In genomic region chr6:31308845-31309175, GRCh38 we compare ENCODE assay signal across 14 cellular contexts. TPM values are rescaled to one million over a fixed set of nuclear protein-coding genes. Genes with fewer than 3 reads are reported as not detected.
DNase-seq lines count a peak whose midpoint lies in the region; ATAC-seq and TF ChIP-seq lines count a peak whose summit lies in the region.
"Had no signal": no experiment of that assay in that cellular context is flagged by ENCODE, and none has a peak within 500 bp of the region (broad histone marks: within the 10 kb centered on the region; RNA-seq: fewer than 3 reads in every experiment).

No MANE protein-coding gene starts in this region.

- WGBS in esophagus muscularis mucosa = 11% methylated on average over 8 of the region's 11 CpGs
- 35% methylated on average over 11 of the region's 11 CpGs for WGBS in prostate gland
- WGBS in lower leg skin, 2 donors = 44 to 48% methylated on average over 10 to 11 of the region's 11 CpGs

- no peaks in the 10 kb centered on the region for H3K36me3 Mint-ChIP-seq in CD8-positive, alpha-beta T cell

- no peak for TF ChIP-seq CTCF in CD8-positive, alpha-beta T cell (IDR thresholded peaks at IDR 0.05)
- TF ChIP-seq CTCF in MM.1S (IDR thresholded peaks at IDR 0.05; ENCODE audit: low read length) (no peak), esophagus muscularis mucosa (IDR thresholded peaks at IDR 0.05) (no peak), prostate gland (IDR thresholded peaks at IDR 0.05) (no peak), lower leg skin (IDR thresholded peaks at IDR 0.05) (no peak)

- H3K27me3 Mint-ChIP-seq in CD8-positive, alpha-beta T cell (ENCODE audit: low read depth) = no peaks in the 10 kb centered on the region

- H3K79me2 ChIP-seq in MM.1S (ENCODE audit: low read length) = no peaks in the 10 kb centered on the region

- no peak for DNase-seq in CD8-positive, alpha-beta T cell
- DNase-seq in MM.1S = no peak
- DNase-seq in esophagus muscularis mucosa (ENCODE audit: extremely low spot score) = no peak
- no peak for DNase-seq in prostate gland (ENCODE audit: low spot score)
- DNase-seq in lower leg skin (ENCODE audit: low spot score in 2 of 2) = no peak
- no peak for DNase-seq in HPDE6-E6E7 (ENCODE audit: extremely low spot score)
- no peak for DNase-seq in DMS153 (lab: John Stamatoyannopoulos, UW)
- DNase-seq: dermis blood vessel endothelial cell; HFFc6; NCI-H1694; NK-92 treated with Interleukin-12 subunit alpha and Interleukin-12 subunit beta, amount 100 ng/mL, for 24 hours; SW 1271 had no signal

- no peak for ATAC-seq in CD8-positive, alpha-beta T cell
- ATAC-seq in GM19324 (IDR thresholded peaks at IDR 0.05; ENCODE audit: low FRiP score, unreplicated experiment) = no peak

- H4K20me1 ChIP-seq in MM.1S (ENCODE audit: insufficient read depth, low read length) = no peaks in the 10 kb centered on the region

- H3K27me3 ChIP-seq in CD8-positive, alpha-beta T cell (ENCODE audit: insufficient read depth, low read length) = no peaks in the 10 kb centered on the region
- no peaks in the 10 kb centered on the region for H3K27me3 ChIP-seq in MM.1S (replicated peaks; ENCODE audit: insufficient read depth, low read length)
- peaks cover 0 to 42% (median 9%) of the 10 kb centered on the region in 4 donors for H3K27me3 ChIP-seq in esophagus muscularis mucosa
- no peaks in the 10 kb centered on the region for H3K27me3 ChIP-seq in prostate gland (replicated peaks; ENCODE audit: insufficient read depth)

- H3K4me1 Mint-ChIP-seq in CD8-positive, alpha-beta T cell (ENCODE audit: low read depth) = peaks cover 7% of the 10 kb centered on the region

- no peaks in the 10 kb centered on the region for H3K36me3 ChIP-seq in CD8-positive, alpha-beta T cell (ENCODE audit: insufficient read depth, low read length)
- H3K36me3 ChIP-seq in MM.1S (replicated peaks; ENCODE audit: insufficient read depth, low read length) = no peaks in the 10 kb centered on the region
- no peaks in the 10 kb centered on the region for H3K36me3 ChIP-seq in esophagus muscularis mucosa
- no peaks in the 10 kb centered on the region for H3K36me3 ChIP-seq in prostate gland

- H3K9me3 Mint-ChIP-seq in CD8-positive, alpha-beta T cell = no peaks in the 10 kb centered on the region
- H3K9me3 Mint-ChIP-seq: HFFc6 had no signal

- peak overlapping the region; percentile 85 for H3K4me3 Mint-ChIP-seq in CD8-positive, alpha-beta T cell
- H3K4me3 Mint-ChIP-seq: HFFc6 had no signal

- H3K4me1 ChIP-seq in CD8-positive, alpha-beta T cell (ENCODE audit: insufficient read depth, low read length) = peaks cover 9% of the 10 kb centered on the region
- no peaks in the 10 kb centered on the region for H3K4me1 ChIP-seq in MM.1S (ENCODE audit: low read length)
- H3K4me1 ChIP-seq in esophagus muscularis mucosa = peaks cover 10 to 14% (median 12%) of the 10 kb centered on the region in 4 donors
- no peaks in the 10 kb centered on the region for H3K4me1 ChIP-seq in prostate gland (replicated peaks)

- POLR2A ChIA-PET in CD8-positive, alpha-beta T cell (lab: Charles Lee) = interaction anchor here (0.5 to 2.5 kb wide), 8 partner anchors 12 to 176 kb away, joined by 3 to 15 read pairs (median 4); no protein-coding TSS in a partner anchor

- H3K9me2 ChIP-seq in MM.1S (replicated peaks; ENCODE audit: insufficient read depth, low read length) = no peaks in the 10 kb centered on the region

- no peak for TF ChIP-seq EP300 in esophagus muscularis mucosa (IDR thresholded peaks at IDR 0.05)

- intact Hi-C loops in CD8-positive, alpha-beta T cell (cut with DNase I, micrococcal nuclease) = loop anchor here in 1 of 2 experiments (5.0 kb wide), 1 partner anchor 37 kb away; the partner anchor contains the start of gene HLA-C
- intact Hi-C loops in esophagus muscularis mucosa (cut with DNase I) (no loop called here), prostate gland (cut with DNase I) (no loop called here), lower leg skin (cut with DNase I; ENCODE audit: low total_unique reads) (no loop called here)

- CTCF ChIA-PET in CD8-positive, alpha-beta T cell (lab: Charles Lee) = interaction anchor here (0.6 to 1.4 kb wide), 3 partner anchors 58 to 152 kb away, joined by 3 to 4 read pairs (median 4); no protein-coding TSS in a partner anchor

- H3F3A ChIP-seq in MM.1S (ENCODE audit: insufficient read depth, low read length) = no peaks in the 10 kb centered on the region

- peak overlapping the region; percentile 59; the same call in 1 of the 2 replicates for H2AFZ ChIP-seq in MM.1S (ENCODE audit: low read length)

- H3K27ac Mint-ChIP-seq in CD8-positive, alpha-beta T cell = no peak overlapping the region
- H3K27ac Mint-ChIP-seq: HFFc6 had no signal

- peak overlapping the region; percentile 57; the same call in 1 of the 2 replicates for H3K4me2 ChIP-seq in MM.1S (ENCODE audit: low read depth, low read length)

- H3K4me3 ChIP-seq in CD8-positive, alpha-beta T cell (ENCODE audit: low read depth, low read length) = peak overlapping the region; percentile 74
- H3K4me3 ChIP-seq in MM.1S (ENCODE audit: low read length) (no peak overlapping the region), esophagus muscularis mucosa (peak overlapping the region; percentile 42 to 53 (median 50)), prostate gland (peak overlapping the region; percentile 31 to 39), lower leg skin (ENCODE audit: low read depth, poor library complexity, severe bottlenecking) (no peak overlapping the region)

- no peaks in the 10 kb centered on the region for H3K9me3 ChIP-seq in CD8-positive, alpha-beta T cell (ENCODE audit: low read length)
- H3K9me3 ChIP-seq in MM.1S (replicated peaks; ENCODE audit: insufficient read depth, low read length) (no peaks in the 10 kb centered on the region), esophagus muscularis mucosa (no peaks in the 10 kb centered on the region), prostate gland (no peaks in the 10 kb centered on the region)

- TF ChIP-seq POLR2A in esophagus muscularis mucosa (IDR thresholded peaks at IDR 0.05; ENCODE audit: low read depth) (no peak), prostate gland (IDR thresholded peaks at IDR 0.05) (no peak), lower leg skin (IDR thresholded peaks at IDR 0.05) (no peak)

- H3K27ac ChIP-seq in CD8-positive, alpha-beta T cell (ENCODE audit: low read depth, low read length) = no peak overlapping the region
- H3K27ac ChIP-seq in MM.1S (ENCODE audit: low read length) (no peak overlapping the region), esophagus muscularis mucosa (replicated peaks in 1 of 4) (no peak overlapping the region), prostate gland (no peak overlapping the region)
- H3K27ac ChIP-seq: C4-2B had no signal

- H3K9ac ChIP-seq in MM.1S (ENCODE audit: low read length) = no peak overlapping the region

RNA-seq across cellular contexts. Expression of gene HLA-C, which starts 36.9 kb away (rescaled TPM):
- 1,000 to 10,000 TPM; 2,677 to 2,722 TPM for total RNA-seq in CD8-positive, alpha-beta T cell
- 100 to 1,000 TPM; 251 to 549 (median 296) TPM for total RNA-seq in esophagus muscularis mucosa
- 100 to 1,000 TPM; 272 to 682 TPM for total RNA-seq in prostate gland
- 100 to 1,000 TPM; 387 to 776 (median 534) TPM for total RNA-seq in lower leg skin

RNA-seq across cellular contexts. Expression of gene HLA-B, which starts 48.2 kb away (rescaled TPM):
- total RNA-seq in CD8-positive, alpha-beta T cell = over 10,000 TPM in 1 of 2 experiments, 1,000 to 10,000 TPM in 1; 9,693 to 10,002 TPM
- 100 to 1,000 TPM; 336 to 628 (median 502) TPM for total RNA-seq in esophagus muscularis mucosa
- 100 to 1,000 TPM; 846 to 899 TPM for total RNA-seq in prostate gland
- total RNA-seq in lower leg skin = 1,000 to 10,000 TPM; 1,061 to 2,090 (median 1,325) TPM

Comparison
In these comparisons a context has a peak if more than half of its experiments do, and no peak if none do; other contexts are left out.
1. H3K4me3 ChIP-seq: peak in CD8-positive, alpha-beta T cell (single experiment), esophagus muscularis mucosa (4 of 4) and prostate gland (2 of 2); none in MM.1S (single experiment) and lower leg skin (single experiment).
2. RNA of gene HLA-B, which starts 48.2 kb away (total RNA-seq): 9,693 to 10,002 TPM in CD8-positive, alpha-beta T cell; 1,061 to 2,090 TPM in lower leg skin, 846 to 899 TPM in prostate gland and 336 to 628 TPM in esophagus muscularis mucosa; every median in the first group is over 4 times any median in the second.